Comparison of ENCODE assay signal across 8 cellular contexts in genomic region chr12:95204141-95204866, GRCh38. TPM values are rescaled to one million over a fixed set of nuclear protein-coding genes. Genes with fewer than 3 reads are reported as not detected.
A peak's percentile ranks its signal among the peaks of the same experiment; 100 is the strongest.
DNase-seq lines count a peak whose midpoint lies in the region; ATAC-seq and TF ChIP-seq lines count a peak whose summit lies in the region.

No MANE protein-coding gene starts in this region.

- H3K4me1 Mint-ChIP-seq in progenitor cell of endocrine pancreas (ENCODE audit: low read depth) (peaks cover 37% of the 10 kb centered on the region), T-cell (peaks cover 8 to 21% (median 9%) of the 10 kb centered on the region in 3 donors)

- POLR2A ChIA-PET in T-cell (lab: Charles Lee), result no interaction called here

- H3K27ac Mint-ChIP-seq in progenitor cell of endocrine pancreas (peak overlapping the region; percentile 90), T-cell (no peak overlapping the region)

- no peak for TF ChIP-seq POLR2A in Peyer's patch (IDR thresholded peaks at IDR 0.05)

- H3K27me3 ChIP-seq in Peyer's patch, result no peaks in the 10 kb centered on the region

- H3K4me3 ChIP-seq in GM12864 (ENCODE audit: low read depth, low read length), result peak overlapping the region; percentile 38
- no peak overlapping the region for H3K4me3 ChIP-seq in Peyer's patch
- H3K4me3 ChIP-seq in fibroblast of pulmonary artery (replicated peaks; ENCODE audit: low read depth, low read length), result peak overlapping the region; percentile 37

- no peak for DNase-seq in GM12864 (ENCODE audit: low read depth)
- DNase-seq in Peyer's patch, result peak in 2 of 3 donors; percentile 56 to 77
- peak; percentile 94 for DNase-seq in fibroblast of pulmonary artery (ENCODE audit: low read depth)
- DNase-seq in progenitor cell of endocrine pancreas (ENCODE audit: low spot score, unreplicated experiment), result no peak
- no peak for DNase-seq in pons (ENCODE audit: low spot score)
- DNase-seq in T-cell, result no peak
- DNase-seq in SHP77 (lab: John Stamatoyannopoulos, UW), result no peak

- H3K27me3 Mint-ChIP-seq in progenitor cell of endocrine pancreas (no peaks in the 10 kb centered on the region), T-cell (peaks cover 0 to 6% of the 10 kb centered on the region in 2 donors)

- H3K4me1 ChIP-seq in Peyer's patch, result peaks cover 0 to 33% (median 3%) of the 10 kb centered on the region in 4 donors

- CTCF ChIA-PET in T-cell (lab: Charles Lee), result interaction anchor here (0.6 kb wide), 2 partner anchors 13 to 129 kb away, joined by 3 read pairs; no protein-coding TSS in a partner anchor

- no peaks in the 10 kb centered on the region for H3K9me3 ChIP-seq in Peyer's patch

- H3K4me3 Mint-ChIP-seq in progenitor cell of endocrine pancreas (ENCODE audit: low read depth) (no peak overlapping the region), T-cell (no peak overlapping the region)

- peaks cover 0 to 7% (median 0%) of the 10 kb centered on the region in 3 donors for H3K36me3 ChIP-seq in Peyer's patch

- H3K9me3 Mint-ChIP-seq in progenitor cell of endocrine pancreas (ENCODE audit: low read depth) (no peaks in the 10 kb centered on the region), T-cell (no peaks in the 10 kb centered on the region)

- ATAC-seq in T-cell (replicated peaks in 1 of 4) (no peak), GM18868 (IDR thresholded peaks at IDR 0.05; ENCODE audit: unreplicated experiment) (no peak)

- no peak for TF ChIP-seq CTCF in GM12864 (IDR thresholded peaks at IDR 0.05; ENCODE audit: low read depth, low read length, missing control alignments)
- TF ChIP-seq CTCF in Peyer's patch (IDR thresholded peaks at IDR 0.05), result no peak
- TF ChIP-seq CTCF in fibroblast of pulmonary artery (IDR thresholded peaks at IDR 0.05; ENCODE audit: low read length, missing control alignments), result no peak
- TF ChIP-seq CTCF in progenitor cell of endocrine pancreas (IDR thresholded peaks at IDR 0.05; ENCODE audit: unreplicated experiment), result no peak

- H3K36me3 Mint-ChIP-seq in progenitor cell of endocrine pancreas (ENCODE audit: insufficient read depth), result peaks cover 18% of the 10 kb centered on the region
- no peaks in the 10 kb centered on the region for H3K36me3 Mint-ChIP-seq in T-cell

- peak overlapping the region; percentile 18 to 65 (median 40) for H3K27ac ChIP-seq in Peyer's patch

RNA-seq across cellular contexts. Expression of gene FGD6, which starts 13.0 kb away (rescaled TPM):
- 10 to 100 TPM; 14.9 to 24.3 (median 22.4) TPM for total RNA-seq in Peyer's patch
- total RNA-seq in progenitor cell of endocrine pancreas, result 62.7 and 68.2 TPM in 2 replicates
- 1 to 10 TPM in 2 of 5 donors, under 1 TPM in 3; 0.55 to 1.9 (median 0.70) TPM for total RNA-seq in T-cell

RNA-seq across cellular contexts. Expression of gene VEZT, which starts 13.3 kb away (rescaled TPM):
- total RNA-seq in Peyer's patch (100 to 1,000 TPM in 2 of 4 donors, 10 to 100 TPM in 2; 76.5 to 121 (median 95.2) TPM), progenitor cell of endocrine pancreas (126 and 132 TPM in 2 replicates), T-cell (10 to 100 TPM; 27.0 to 48.9 (median 36.8) TPM)

Comparison
In these comparisons a context has a peak if more than half of its experiments do, and no peak if none do; other contexts are left out.
1. DNase-seq: peak in Peyer's patch (2 of 3) and fibroblast of pulmonary artery (single experiment); none in GM12864 (single experiment), progenitor cell of endocrine pancreas (single experiment), pons (single experiment), T-cell (0 of 34) and SHP77 (0 of 2).
2. H3K4me3 ChIP-seq: peak in GM12864 (single experiment) and fibroblast of pulmonary artery (single experiment); none in Peyer's patch (0 of 4).
3. RNA of gene FGD6, which starts 13.0 kb away (total RNA-seq): 62.7 to 68.2 TPM in progenitor cell of endocrine pancreas and 14.9 to 24.3 TPM in Peyer's patch; 0.55 to 1.9 TPM in T-cell; every median in the first group is over 4 times any median in the second.